In genomic region chr14:75489480-75489837, GRCh38 we compare ENCODE assay signal across 17 cellular contexts. TPM values are rescaled to one million over a fixed set of nuclear protein-coding genes. Genes with fewer than 3 reads are reported as not detected.
DNase-seq lines count a peak whose midpoint lies in the region; ATAC-seq and TF ChIP-seq lines count a peak whose summit lies in the region.
"Had no signal": no experiment of that assay in that cellular context is flagged by ENCODE, and none has a peak within 500 bp of the region (broad histone marks: within the 10 kb centered on the region; RNA-seq: fewer than 3 reads in every experiment).

No MANE protein-coding gene starts in this region.

- H3K79me2 ChIP-seq in DOHH2 (ENCODE audit: control insufficient read depth, low read length) = no peaks in the 10 kb centered on the region
- H3K79me2 ChIP-seq in GM23338 (replicated peaks; ENCODE audit: insufficient read depth) = no peaks in the 10 kb centered on the region

- peaks cover 16% of the 10 kb centered on the region for H3K4me1 ChIP-seq in DOHH2 (ENCODE audit: control insufficient read depth, low read length)
- H3K4me1 ChIP-seq in GM23338 (ENCODE audit: insufficient read depth) = no peaks in the 10 kb centered on the region
- no peaks in the 10 kb centered on the region for H3K4me1 ChIP-seq in mesenchymal stem cell (ENCODE audit: control insufficient read depth, insufficient read depth, low read depth, low read length)
- H3K4me1 ChIP-seq: left ventricle myocardium inferior, sigmoid colon, SJCRH30, testis had no signal

- ATAC-seq in GM23338 = no peak
- no peak for ATAC-seq in CD4-positive, alpha-beta T cell (ENCODE audit: poor library complexity)

- H3K9me2 ChIP-seq in DOHH2 (replicated peaks; ENCODE audit: control insufficient read depth, low read length) (no peaks in the 10 kb centered on the region), GM23338 (ENCODE audit: insufficient read depth) (no peaks in the 10 kb centered on the region)

- H3K4me1 Mint-ChIP-seq in GM23338 = no peaks in the 10 kb centered on the region
- H3K4me1 Mint-ChIP-seq in T-helper 2 cell treated with Interferon-gamma antibody and Interleukin-4, amounts not matched to agents 5 μg/mL and 100 μg/mL, for 36 hours (ENCODE audit: low read depth) = peaks cover 45% of the 10 kb centered on the region
- peaks cover 13% of the 10 kb centered on the region for H3K4me1 Mint-ChIP-seq in CD4-positive, alpha-beta T cell (ENCODE audit: low read depth)

- no peak overlapping the region for H2AK5ac ChIP-seq in mesenchymal stem cell (ENCODE audit: low read length, severe bottlenecking)

- H4K20me1 ChIP-seq in DOHH2 (ENCODE audit: control insufficient read depth, insufficient read depth, low read depth, low read length) = no peaks in the 10 kb centered on the region
- H4K20me1 ChIP-seq in GM23338 (replicated peaks; ENCODE audit: insufficient read depth) = no peaks in the 10 kb centered on the region

- H3K79me1 ChIP-seq in mesenchymal stem cell (replicated peaks; ENCODE audit: low read length, poor library complexity, severe bottlenecking) = no peaks in the 10 kb centered on the region

- no peak overlapping the region for H2BK15ac ChIP-seq in mesenchymal stem cell (ENCODE audit: low read depth, poor library complexity, severe bottlenecking)

- H4K8ac ChIP-seq in mesenchymal stem cell (ENCODE audit: low read length) = no peak overlapping the region

- CTCF ChIA-PET in CD4-positive, alpha-beta T cell (lab: Charles Lee) = interaction anchor here (0.6 to 1.7 kb wide), 22 partner anchors 9 to 401 kb away, joined by 3 to 11 read pairs (median 4); no protein-coding TSS in a partner anchor

- peak overlapping the region; percentile 18 for H3K9ac ChIP-seq in mesenchymal stem cell (ENCODE audit: low read length)

- peak overlapping the region; percentile 32 for H3K4me2 ChIP-seq in DOHH2 (ENCODE audit: low read length)
- 0 out of 2 replicates have a peak overlapping the region, but pooled peaks have one; percentile 36 for H3K4me2 ChIP-seq in GM23338
- H3K4me2 ChIP-seq in mesenchymal stem cell (ENCODE audit: low read length, poor library complexity, severe bottlenecking) = no peak overlapping the region

- peaks cover 26% of the 10 kb centered on the region for H3K27me3 ChIP-seq in DOHH2 (ENCODE audit: control insufficient read depth, low read length)
- H3K27me3 ChIP-seq in GM23338 (ENCODE audit: insufficient read depth) = no peaks in the 10 kb centered on the region
- peaks cover 8 to 9% of the 10 kb centered on the region in 2 experiments for H3K27me3 ChIP-seq in mesenchymal stem cell (ENCODE audit: control insufficient read depth in 1 of 2, insufficient read depth in 1 of 2, low read length in 2 of 2)
- H3K27me3 ChIP-seq in CD4-positive, alpha-beta T cell (ENCODE audit: control insufficient read depth, insufficient read depth, low read length) = no peaks in the 10 kb centered on the region
- H3K27me3 ChIP-seq: dorsolateral prefrontal cortex, sigmoid colon, SJCRH30, testis had no signal

- H3K4me3 Mint-ChIP-seq in GM23338 = no peak overlapping the region
- H3K4me3 Mint-ChIP-seq in T-helper 2 cell treated with Interferon-gamma antibody and Interleukin-4, amounts not matched to agents 5 μg/mL and 100 μg/mL, for 36 hours = no peak overlapping the region
- H3K4me3 Mint-ChIP-seq in CD4-positive, alpha-beta T cell = no peak overlapping the region
- H3K4me3 Mint-ChIP-seq: activated naive CD8-positive, alpha-beta T cell had no signal

- H3K4me3 ChIP-seq in DOHH2 (ENCODE audit: low read length) (no peak overlapping the region), GM23338 (no peak overlapping the region), mesenchymal stem cell (ENCODE audit: insufficient read depth in 1 of 2, low read depth in 1 of 2, low read length in 2 of 2) (no peak overlapping the region)
- H3K4me3 ChIP-seq: dorsolateral prefrontal cortex, left ventricle myocardium inferior, sigmoid colon, SJCRH30 had no signal

- no peak overlapping the region for H3K4ac ChIP-seq in mesenchymal stem cell (ENCODE audit: low read depth in 1 of 2, low read length in 2 of 2)

- H3K23ac ChIP-seq in mesenchymal stem cell (ENCODE audit: low read length in 2 of 2) = no peak overlapping the region

- no peak overlapping the region for H2BK5ac ChIP-seq in mesenchymal stem cell (ENCODE audit: low read depth, low read length, poor library complexity, severe bottlenecking)

- H3K27me3 Mint-ChIP-seq in GM23338 (ENCODE audit: insufficient read depth, low read depth, poor library complexity) = peaks cover 4% of the 10 kb centered on the region
- H3K27me3 Mint-ChIP-seq in T-helper 2 cell treated with Interferon-gamma antibody and Interleukin-4, amounts not matched to agents 5 μg/mL and 100 μg/mL, for 36 hours (ENCODE audit: low read depth) = no peaks in the 10 kb centered on the region
- no peaks in the 10 kb centered on the region for H3K27me3 Mint-ChIP-seq in CD4-positive, alpha-beta T cell
- H3K27me3 Mint-ChIP-seq: activated naive CD8-positive, alpha-beta T cell; activated T-cell treated with anti-CD3 and anti-CD28 coated beads, Interleukin-2, amount 50 U/mL, for 24 hours had no signal

- H3K27ac ChIP-seq in DOHH2 (ENCODE audit: low read depth, low read length) (no peak overlapping the region), GM23338 (ENCODE audit: low read depth) (no peak overlapping the region), mesenchymal stem cell (ENCODE audit: low read length, poor library complexity, severe bottlenecking) (no peak overlapping the region)
- no peak overlapping the region for H3K27ac ChIP-seq in CD4-positive, alpha-beta T cell (ENCODE audit: low read depth, low read length)
- H3K27ac ChIP-seq: dorsolateral prefrontal cortex, left ventricle myocardium inferior, sigmoid colon, SJCRH30, testis had no signal

- POLR2A ChIA-PET in CD4-positive, alpha-beta T cell (lab: Charles Lee) = interaction anchor here (0.6 to 1.7 kb wide), 3 partner anchors 26 to 361 kb away, joined by 3 to 4 read pairs (median 4); no protein-coding TSS in a partner anchor

- H4K91ac ChIP-seq in mesenchymal stem cell (ENCODE audit: low read length) = no peak overlapping the region

- intact Hi-C loops in CD4-positive, alpha-beta T cell (cut with DNase I, micrococcal nuclease) = loop anchor here (1.0 to 2.0 kb wide), 3 partner anchors 182 to 359 kb away; no protein-coding TSS in a partner anchor

- H3K9me3 ChIP-seq in DOHH2 (ENCODE audit: control insufficient read depth, insufficient read depth, low read length) = no peaks in the 10 kb centered on the region
- H3K9me3 ChIP-seq in mesenchymal stem cell (ENCODE audit: control insufficient read depth, low read length) = no peaks in the 10 kb centered on the region
- no peaks in the 10 kb centered on the region for H3K9me3 ChIP-seq in CD4-positive, alpha-beta T cell (ENCODE audit: control insufficient read depth, low read length)
- H3K9me3 ChIP-seq: left ventricle myocardium inferior, sigmoid colon, SJCRH30, testis had no signal

- peak overlapping the region in 1 of 2 experiments; percentile 24 for H2BK12ac ChIP-seq in mesenchymal stem cell (ENCODE audit: low read length in 2 of 2)

- no peak overlapping the region for H3K18ac ChIP-seq in mesenchymal stem cell (ENCODE audit: low read depth in 1 of 2, low read length in 2 of 2)

- no peaks in the 10 kb centered on the region for H3F3A ChIP-seq in DOHH2 (ENCODE audit: control insufficient read depth, insufficient read depth)
- no peaks in the 10 kb centered on the region for H3F3A ChIP-seq in GM23338 (replicated peaks; ENCODE audit: low read depth)

- 95% methylated on average over 6 of the region's 6 CpGs for WGBS in mesenchymal stem cell

- no peak overlapping the region for H2BK120ac ChIP-seq in mesenchymal stem cell (ENCODE audit: low read depth, low read length)

- H2AFZ ChIP-seq in GM23338 (peak overlapping the region; percentile 67), mesenchymal stem cell (ENCODE audit: low read depth, low read length) (no peak overlapping the region)

- no peaks in the 10 kb centered on the region for H3K36me3 ChIP-seq in DOHH2 (ENCODE audit: control insufficient read depth, low read length)
- H3K36me3 ChIP-seq in GM23338 (ENCODE audit: insufficient read depth) = no peaks in the 10 kb centered on the region
- no peaks in the 10 kb centered on the region for H3K36me3 ChIP-seq in mesenchymal stem cell (ENCODE audit: control insufficient read depth in 1 of 2, insufficient read depth in 2 of 2, low read depth in 1 of 2, low read length in 2 of 2)
- H3K36me3 ChIP-seq: left ventricle myocardium inferior, sigmoid colon, SJCRH30 had no signal

- H3K9me3 Mint-ChIP-seq in GM23338 = no peaks in the 10 kb centered on the region
- H3K9me3 Mint-ChIP-seq in T-helper 2 cell treated with Interferon-gamma antibody and Interleukin-4, amounts not matched to agents 5 μg/mL and 100 μg/mL, for 36 hours = peaks cover 5% of the 10 kb centered on the region
- H3K9me3 Mint-ChIP-seq in CD4-positive, alpha-beta T cell = no peaks in the 10 kb centered on the region
- H3K9me3 Mint-ChIP-seq: activated T-cell treated with anti-CD3 and anti-CD28 coated beads, Interleukin-2, amount 50 U/mL, for 24 hours; H9 had no signal

- DNase-seq in GM23338 (ENCODE audit: low spot score) = no peak
- DNase-seq in T-helper 2 cell treated with Interferon-gamma antibody and Interleukin-4, amounts not matched to agents 5 μg/mL and 100 μg/mL, for 36 hours (ENCODE audit: low spot score) = peak; percentile 3
- no peak for DNase-seq in mesenchymal stem cell
- no peak for DNase-seq in ureter (ENCODE audit: low spot score)
- DNase-seq in NCI-H2081 treated with DMSO at 0.1 percent for 48 hours (lab: John Stamatoyannopoulos, UW) = no peak
- no peak for DNase-seq in CD4-positive, alpha-beta T cell

- no peak overlapping the region for H3K14ac ChIP-seq in mesenchymal stem cell (ENCODE audit: low read length in 2 of 2)

- TF ChIP-seq CTCF in DOHH2 (IDR thresholded peaks at IDR 0.05; ENCODE audit: low read depth, low read length, poor library complexity, severe bottlenecking) (no peak), GM23338 (conservative IDR thresholded peaks at IDR 0.05; ENCODE audit: low read depth in 2 of 2) (no peak)
- TF ChIP-seq CTCF in CD4-positive, alpha-beta T cell (IDR thresholded peaks at IDR 0.05) = no peak

- no peak overlapping the region for H3K27ac Mint-ChIP-seq in GM23338
- H3K27ac Mint-ChIP-seq in T-helper 2 cell treated with Interferon-gamma antibody and Interleukin-4, amounts not matched to agents 5 μg/mL and 100 μg/mL, for 36 hours = no peak overlapping the region
- no peak overlapping the region for H3K27ac Mint-ChIP-seq in CD4-positive, alpha-beta T cell
- H3K27ac Mint-ChIP-seq: activated naive CD8-positive, alpha-beta T cell; H9 had no signal

- no peaks in the 10 kb centered on the region for H3K36me3 Mint-ChIP-seq in GM23338 (ENCODE audit: low read depth)
- no peaks in the 10 kb centered on the region for H3K36me3 Mint-ChIP-seq in T-helper 2 cell treated with Interferon-gamma antibody and Interleukin-4, amounts not matched to agents 5 μg/mL and 100 μg/mL, for 36 hours (ENCODE audit: low read depth)
- no peaks in the 10 kb centered on the region for H3K36me3 Mint-ChIP-seq in CD4-positive, alpha-beta T cell (ENCODE audit: low read depth)
- H3K36me3 Mint-ChIP-seq: activated naive CD8-positive, alpha-beta T cell had no signal

RNA-seq across cellular contexts. Expression of gene BATF, which starts 32.8 kb away (rescaled TPM):
- not detected in 2 replicates for total RNA-seq in GM23338 (2014; rRNA removed; shearing (Covaris generic))
- polyA plus RNA-seq in GM23338 (2016; fragmentation: Nextera tagmentation; extraction: Ambion mirVana) = not detected in 2 replicates
- not detected for polyA plus RNA-seq in mesenchymal stem cell (2013, experiment 1 of 2)
- 0.04 TPM for polyA plus RNA-seq in mesenchymal stem cell (2013, experiment 2 of 2)
- 19.4 TPM for total RNA-seq in ureter
- 1 to 10 TPM; 6.7 to 7.8 TPM for total RNA-seq in CD4-positive, alpha-beta T cell
- total RNA-seq: H9, LHCN-M2, SJCRH30 had no signal
- polyA plus RNA-seq: BJ had no signal
